Comparison of ENCODE assay signal across 1 cellular context in the genomic region with DNA sequence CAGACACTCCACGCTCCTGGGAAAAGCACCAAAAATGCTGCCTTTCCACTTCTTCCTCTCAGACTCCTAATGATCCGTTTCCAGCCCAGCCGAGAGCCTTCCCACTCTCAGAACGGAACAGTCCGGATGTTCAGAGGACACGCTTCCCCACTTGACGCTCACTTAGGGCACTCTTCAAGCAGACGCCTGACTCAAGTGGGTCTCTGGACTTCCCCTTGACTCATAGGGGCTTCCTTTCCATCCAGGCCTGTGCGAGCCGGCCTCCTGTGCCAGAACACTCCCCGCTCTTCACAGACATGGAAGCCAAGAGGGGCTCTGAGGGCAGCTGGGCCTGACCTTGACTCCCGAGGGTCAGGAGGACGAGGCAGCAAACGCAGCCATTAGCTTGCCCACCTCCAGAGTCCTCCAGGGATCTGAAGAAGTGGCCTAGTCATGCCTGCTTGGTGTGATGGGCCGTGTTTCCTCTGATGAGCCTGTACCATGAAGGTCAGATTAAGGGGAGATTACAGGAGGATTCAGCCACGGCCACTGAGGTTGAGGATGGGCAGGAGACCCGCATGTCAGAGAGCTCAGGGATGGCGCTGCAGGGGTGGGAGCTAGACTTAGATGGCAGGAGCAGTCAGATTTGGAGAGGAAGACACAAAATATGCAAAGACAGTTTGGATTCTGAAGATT.
TF ChIP-seq lines count a peak whose summit lies in the region.

No MANE protein-coding gene starts in this region.

TF ChIP-seq in IMR-90, 13 proteins besides CTCF, POLR2A, EP300 and RAD21 (continued from another document):
- TF ChIP-seq, protein P1, sequence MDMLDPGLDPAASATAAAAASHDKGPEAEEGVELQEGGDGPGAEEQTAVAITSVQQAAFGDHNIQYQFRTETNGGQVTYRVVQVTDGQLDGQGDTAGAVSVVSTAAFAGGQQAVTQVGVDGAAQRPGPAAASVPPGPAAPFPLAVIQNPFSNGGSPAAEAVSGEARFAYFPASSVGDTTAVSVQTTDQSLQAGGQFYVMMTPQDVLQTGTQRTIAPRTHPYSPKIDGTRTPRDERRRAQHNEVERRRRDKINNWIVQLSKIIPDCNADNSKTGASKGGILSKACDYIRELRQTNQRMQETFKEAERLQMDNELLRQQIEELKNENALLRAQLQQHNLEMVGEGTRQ (IDR thresholded peaks at IDR 0.05; ENCODE audit: low read depth, low read length), result no peak
- no peak for TF ChIP-seq BHLHE40 (IDR thresholded peaks at IDR 0.05; ENCODE audit: low read depth, low read length)
- TF ChIP-seq FOS (IDR thresholded peaks at IDR 0.05; ENCODE audit: low read depth, low read length), result no peak
- no peak for TF ChIP-seq RFX5 (IDR thresholded peaks at IDR 0.05; ENCODE audit: low read depth, low read length)
- TF ChIP-seq NFE2L2 (IDR thresholded peaks at IDR 0.05; ENCODE audit: low read depth, low read length), result no peak
